8 cellular contexts compared by ENCODE assay signal in the genomic region with DNA sequence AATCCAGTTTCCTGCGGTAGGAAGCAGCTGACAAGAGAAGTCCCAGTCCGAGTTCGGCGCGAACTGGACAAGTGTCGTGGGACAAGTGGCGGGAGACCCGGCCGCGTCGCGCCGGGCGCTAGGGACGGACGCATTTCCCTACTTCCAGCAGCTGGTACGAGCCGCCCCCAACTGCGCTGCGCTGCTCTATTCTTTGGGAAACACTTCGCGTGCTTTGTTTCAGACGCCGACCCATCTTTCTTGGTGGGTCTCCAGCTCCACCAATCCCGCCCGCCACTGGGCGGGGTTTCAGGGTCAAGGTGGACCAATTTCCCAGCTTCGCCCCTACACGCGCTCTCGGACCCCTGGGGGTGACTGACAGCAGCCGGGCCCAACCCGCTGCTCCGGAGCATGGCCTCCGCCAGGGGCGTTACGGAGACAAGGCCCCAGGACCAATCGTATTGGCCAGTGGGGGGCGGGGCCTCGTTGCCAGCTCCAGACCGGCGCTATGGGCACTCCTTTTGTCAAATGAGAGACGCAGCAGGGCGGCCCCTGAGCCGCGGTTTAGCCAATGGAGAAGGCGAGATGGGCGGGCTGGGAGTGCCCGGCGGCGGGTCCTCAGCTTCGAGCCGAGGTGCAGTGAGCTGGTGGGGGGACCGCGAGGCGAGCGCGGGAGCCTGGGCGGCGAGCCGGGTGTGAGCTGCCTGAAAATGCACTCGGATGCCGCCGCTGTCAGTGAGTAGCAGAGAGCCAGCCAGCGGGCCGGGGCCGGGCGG. TPM values are rescaled to one million over a fixed set of nuclear protein-coding genes. Genes with fewer than 3 reads are reported as not detected.
DNase-seq lines count a peak whose midpoint lies in the region; ATAC-seq and TF ChIP-seq lines count a peak whose summit lies in the region.

A gene (plus strand): TSS at position 600 of the 755 bp plus-strand sequence. CDS start 90 bp downstream, at position 690.

- intact Hi-C loops in CD14-positive monocyte (cut with micrococcal nuclease) (loop anchor here in 1 of 2 donors (5.0 to 10.0 kb wide), 4 partner anchors 62 to 1525 kb away; a partner anchor contains a TSS), left colon (cut with DNase I, micrococcal nuclease) (loop anchor here in 1 of 2 donors (10.0 kb wide), 2 partner anchors 62 to 182 kb away; a partner anchor contains a TSS)

- peaks cover 14% of the 10 kb centered on the region for H3K4me1 Mint-ChIP-seq in CD14-positive monocyte

- DNase-seq in CD14-positive monocyte (ENCODE audit: low spot score), result peak; percentile 97
- DNase-seq in NCI-H748 (lab: John Stamatoyannopoulos, UW; ENCODE audit: unreplicated experiment), result peak; percentile 99
- DNase-seq in activated CD4-positive, alpha-beta T cell treated with anti-CD3 and anti-CD28 coated beads, Interleukin-2, amount 50 U/mL, for 1 hour, result peak; percentile 97
- DNase-seq in cortex of kidney (lab: John Stamatoyannopoulos, UW), result peak; percentile 79
- DNase-seq in left colon, result peak; percentile 100
- DNase-seq in stimulated activated CD4-positive, alpha-beta T cell treated with anti-CD3 and anti-CD28 coated beads, Interleukin-1b, Interleukin-23, amount 100 ng/mL, for 48 hours, result peak; percentile 99

- ATAC-seq in GM19351 (IDR thresholded peaks at IDR 0.05; ENCODE audit: unreplicated experiment), result peak; percentile 86
- peak; percentile 90 for ATAC-seq in HG03521 (IDR thresholded peaks at IDR 0.05; ENCODE audit: unreplicated experiment)
- peak; percentile 89 for ATAC-seq in left colon

- H3K4me3 Mint-ChIP-seq in CD14-positive monocyte, result peak within 1 kb of the TSS; percentile 97 to 98

- no peaks in the 10 kb centered on the region for H3K36me3 Mint-ChIP-seq in CD14-positive monocyte

- peaks cover 5 to 9% (median 7%) of the 10 kb centered on the region in 3 donors for H3K27me3 Mint-ChIP-seq in CD14-positive monocyte (ENCODE audit: low read depth in 3 of 3)

- TF ChIP-seq CTCF in CD14-positive monocyte (IDR thresholded peaks at IDR 0.05), result peak; percentile 28

- peak within 1 kb of the TSS; percentile 66 to 95 (median 84) for H3K27ac Mint-ChIP-seq in CD14-positive monocyte

- H3K9me3 Mint-ChIP-seq in CD14-positive monocyte, result peaks cover 0 to 3% (median 0%) of the 10 kb centered on the region in 7 donors

RNA-seq across cellular contexts. Expression of the gene that starts here (rescaled TPM):
- 1 to 10 TPM; 4.7 to 6.9 TPM for polyA plus RNA-seq in CD14-positive monocyte
- total RNA-seq in left colon, result 10 to 100 TPM; 29.7 to 37.5 TPM

Comparison
In these comparisons a context has a peak if more than half of its experiments do, and no peak if none do; other contexts are left out.
1. Peak in every context shown above with its lines: DNase-seq and ATAC-seq.